Comparison of ENCODE assay signal across 10 cellular contexts in the genomic region with DNA sequence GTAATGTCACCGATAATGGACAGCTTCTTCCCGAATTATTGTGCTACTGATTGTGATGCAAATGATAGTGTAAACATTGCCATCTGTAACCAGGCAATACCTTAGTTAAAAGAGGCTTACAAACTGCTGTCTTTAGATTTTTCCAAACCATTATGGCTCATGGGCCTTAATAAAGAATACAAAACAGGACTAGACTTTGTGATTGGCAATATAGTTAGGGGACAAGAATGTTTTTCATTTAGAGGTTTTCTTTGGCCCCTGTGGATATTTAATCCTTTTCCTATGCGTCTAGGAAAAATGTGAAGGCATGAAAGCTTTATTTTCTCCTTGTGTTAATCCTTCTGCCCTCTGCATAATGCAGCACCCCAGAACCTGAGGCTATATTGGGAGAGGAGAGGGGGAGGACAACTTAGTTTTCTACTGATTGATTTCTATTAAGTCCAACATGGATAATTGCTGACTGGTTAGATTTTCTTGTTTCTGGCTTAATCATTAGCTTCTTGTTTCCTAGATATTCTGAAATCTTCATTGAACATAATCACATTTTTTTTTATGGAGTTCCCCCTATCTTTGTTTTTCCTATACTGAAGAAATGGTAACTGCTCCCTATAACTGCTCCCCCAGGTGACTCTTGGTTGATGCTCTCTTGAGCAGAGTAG. TPM values are rescaled to one million over a fixed set of nuclear protein-coding genes. Genes with fewer than 3 reads are reported as not detected.
DNase-seq lines count a peak whose midpoint lies in the region; ATAC-seq, FAIRE-seq and TF ChIP-seq lines count a peak whose summit lies in the region.
"Had no signal": no experiment of that assay in that cellular context is flagged by ENCODE, and none has a peak within 500 bp of the region (broad histone marks: within the 10 kb centered on the region; RNA-seq: fewer than 3 reads in every experiment).

No MANE protein-coding gene starts in this region.

- in situ Hi-C loops in HepG2 (cut with HindIII; ENCODE audit: extremely low pct_ligation_motif_present, low pct_unique_long_range_greater_than_20kb): no loop called here

- H3K4me1 ChIP-seq in HepG2 (ENCODE audit: insufficient read depth, low read length) (peaks cover 30% of the 10 kb centered on the region), right lobe of liver (no peaks in the 10 kb centered on the region), ovary (ENCODE audit: insufficient read depth) (no peaks in the 10 kb centered on the region)
- H3K4me1 ChIP-seq: prostate gland had no signal

- peak overlapping the region; percentile 77 for H3K4me2 ChIP-seq in HepG2 (ENCODE audit: low read depth, low read length)

- 0 out of 2 replicates have a peak, but pooled peaks cover 2% of the 10 kb centered on the region for H4K20me1 ChIP-seq in HepG2 (ENCODE audit: insufficient read depth, low read length)

- H3K9me3 ChIP-seq in HepG2 (ENCODE audit: low read length): no peaks in the 10 kb centered on the region
- no peaks in the 10 kb centered on the region for H3K9me3 ChIP-seq in right lobe of liver
- H3K9me3 ChIP-seq in T-helper 17 cell (ENCODE audit: control insufficient read depth, low read length, poor library complexity, severe bottlenecking): no peaks in the 10 kb centered on the region
- H3K9me3 ChIP-seq in ovary: no peaks in the 10 kb centered on the region
- H3K9me3 ChIP-seq: prostate gland had no signal

- no peak overlapping the region for H3K27ac Mint-ChIP-seq in T-helper 17 cell

- TF ChIP-seq POLR2A in HepG2 (IDR thresholded peaks at IDR 0.05; ENCODE audit: insufficient read depth in 1 of 2, low read depth in 2 of 2, low read length in 2 of 2): no peak
- no peak for TF ChIP-seq POLR2A in right lobe of liver (IDR thresholded peaks at IDR 0.05)
- no peak for TF ChIP-seq POLR2A in ovary (IDR thresholded peaks at IDR 0.05)

- BruUV-seq in HepG2 (replicated peaks; lab: Mats Ljungman, UMichigan): no TSS peak

- H3K36me3 Mint-ChIP-seq in T-helper 17 cell (ENCODE audit: low read depth): no peaks in the 10 kb centered on the region

- H3K27me3 Mint-ChIP-seq in T-helper 17 cell: no peaks in the 10 kb centered on the region

- peak overlapping the region; percentile 8; the same call in 1 of the 2 replicates for H3K9ac ChIP-seq in HepG2 (ENCODE audit: insufficient read depth, low read depth, low read length)

- H3K36me3 ChIP-seq in HepG2 (replicated peaks in 1 of 2; ENCODE audit: control insufficient read depth in 1 of 2, insufficient read depth in 2 of 2, low read length in 2 of 2): no peaks in the 10 kb centered on the region
- H3K36me3 ChIP-seq in right lobe of liver: no peaks in the 10 kb centered on the region
- H3K36me3 ChIP-seq in ovary: no peaks in the 10 kb centered on the region
- H3K36me3 ChIP-seq: prostate gland had no signal

- CTCF ChIA-PET in HepG2 (lab: Yijun Ruan, JAX; ENCODE audit: low intra/inter-chr PET ratio, low total read pairs): no interaction called here

- DNase-seq in HepG2 (ENCODE audit: low spot score): no peak
- DNase-seq in right lobe of liver: no peak
- no peak for DNase-seq in T-helper 17 cell
- DNase-seq in ovary: no peak
- no peak for DNase-seq in EL
- DNase-seq: activated CD8-positive, alpha-beta memory T cell treated with anti-CD3 and anti-CD28 coated beads, Interleukin-2, amount 50 U/mL, for 4 hours had no signal

- peaks cover 43% of the 10 kb centered on the region for H3K79me2 ChIP-seq in HepG2 (ENCODE audit: insufficient read depth, low read length)

- no peak overlapping the region for H3K27ac ChIP-seq in HepG2 (ENCODE audit: extremely low read length, insufficient read depth, low read length)
- no peak overlapping the region for H3K27ac ChIP-seq in right lobe of liver
- H3K27ac ChIP-seq in ovary: no peak overlapping the region
- H3K27ac ChIP-seq: prostate gland had no signal

- TF ChIP-seq EP300 in HepG2 (IDR thresholded peaks at IDR 0.05; ENCODE audit: low read depth in 2 of 2, low read length in 2 of 2) (no peak), HepG2 (CRISPR knock-in tag; IDR thresholded peaks at IDR 0.05; ENCODE audit: borderline replicate concordance) (no peak), ovary (IDR thresholded peaks at IDR 0.05) (no peak)

- H3K4me3 Mint-ChIP-seq in T-helper 17 cell: peak overlapping the region; percentile 91

- no peak overlapping the region for H2AFZ ChIP-seq in HepG2 (ENCODE audit: low read length)

- no peak for FAIRE-seq in HepG2 (lab: Jason Lieb, UNC)

- peaks cover 9% of the 10 kb centered on the region for H3K4me1 Mint-ChIP-seq in T-helper 17 cell

- TF ChIP-seq CTCF in HepG2 (CRISPR knock-in tag; IDR thresholded peaks at IDR 0.05) (no peak), right lobe of liver (IDR thresholded peaks at IDR 0.05) (no peak), ovary (IDR thresholded peaks at IDR 0.05) (no peak)

- no peak for TF ChIP-seq RAD21 in HepG2 (CRISPR knock-in tag; IDR thresholded peaks at IDR 0.05)

- WGBS in HepG2 (ENCODE audit: low lambda C conversion rate): 27% methylated on average over 3 of the region's 3 CpGs
- WGBS in right lobe of liver (ENCODE audit: insufficient coverage, low coverage, low lambda C conversion rate, missing lambda C conversion rate): 19% methylated on average over 3 of the region's 3 CpGs
- 29 to 38% (median 29%) methylated on average over 3 of the region's 3 CpGs for WGBS in ovary, 3 donors

- H3K27me3 ChIP-seq in HepG2 (ENCODE audit: control insufficient read depth in 1 of 2, insufficient read depth in 2 of 2, low read length in 2 of 2) (no peaks in the 10 kb centered on the region; a peak in 1 of 5 replicates), right lobe of liver (no peaks in the 10 kb centered on the region), ovary (no peaks in the 10 kb centered on the region)

- H3K4me3 ChIP-seq in HepG2 (replicated peaks in 1 of 3; ENCODE audit: insufficient read depth in 1 of 3, low read depth in 2 of 3, low read length in 3 of 3) (peak overlapping the region; percentile 63 to 82 (median 78); a peak in 5 of 6 replicates), right lobe of liver (peak overlapping the region in 1 of 3 donors; percentile 65), iPS-11a (ENCODE audit: low read depth, low read length) (peak overlapping the region; percentile 77), ovary (no peak overlapping the region)

- POLR2A ChIA-PET in HepG2 (lab: Yijun Ruan, JAX): no interaction called here

- ATAC-seq in HepG2 (no peak), right lobe of liver (no peak), T-helper 17 cell (no peak), GM18873 (IDR thresholded peaks at IDR 0.05; ENCODE audit: low FRiP score, unreplicated experiment) (no peak), GM19455 (IDR thresholded peaks at IDR 0.05; ENCODE audit: unreplicated experiment) (no peak)

- intact Hi-C loops in HepG2 (cut with micrococcal nuclease; ENCODE audit: unreplicated experiment): no loop called here
- intact Hi-C loops in right lobe of liver (cut with DNase I): no loop called here
- intact Hi-C loops in ovary (cut with DNase I): no loop called here

TF ChIP-seq in HepG2, 621 proteins besides CTCF, POLR2A, EP300 and RAD21:
- TF ChIP-seq ZNF570 (CRISPR knock-in tag; IDR thresholded peaks at IDR 0.05; ENCODE audit: borderline replicate concordance): no peak
- peak; percentile 87 for TF ChIP-seq MAFF (IDR thresholded peaks at IDR 0.05; ENCODE audit: low read depth, low read length)
- peak; percentile 87 to 88 for TF ChIP-seq MAFK (conservative IDR thresholded peaks at IDR 0.05 in 1 of 2, IDR thresholded peaks at IDR 0.05 in 1 of 2; ENCODE audit: low read length in 2 of 2)
TF ChIP-seq in HepG2: peak in this region for 2.

RNA-seq across cellular contexts. Expression of a gene that starts 1.9 kb away (rescaled TPM):
- total RNA-seq in HepG2 (2016; rRNA removed; fragmentation: Illumina TruSeq; extraction: Trizol) (54.4 and 80.5 TPM in 2 replicates), right lobe of liver (10 to 100 TPM; 23.8 to 38.6 (median 26.0) TPM), T-helper 17 cell (10 to 100 TPM; 68.9 to 69.1 TPM), ovary (10 to 100 TPM; 19.6 to 40.9 (median 32.8) TPM)
- total RNA-seq in HepG2 (2016; cell fraction: cytosol; rRNA removed; fragmentation: Illumina TruSeq; extraction: Trizol; ENCODE audit: low read depth): 9.9 and 13.0 TPM in 2 replicates
- total RNA-seq in HepG2 (2016; cell fraction: insoluble cytoplasmic fraction; rRNA removed; fragmentation: Illumina TruSeq; extraction: Trizol): 52.3 and 82.1 TPM in 2 replicates
- 25.7 and 27.0 TPM in 2 replicates for total RNA-seq in HepG2 (2016; cell fraction: membrane; rRNA removed; fragmentation: Illumina TruSeq; extraction: Trizol)
- total RNA-seq in HepG2 (2016; cell fraction: nucleus; rRNA removed; fragmentation: Illumina TruSeq; extraction: Trizol): 22.0 and 23.9 TPM in 2 replicates
- polyA plus RNA-seq in HepG2 (2011; rRNA removed) (26.0 and 33.7 TPM in 2 replicates), ovary (10 to 100 TPM; 20.0 to 72.3 TPM)
- polyA plus RNA-seq in HepG2 (2011; cell fraction: cytosol; rRNA removed): 23.3 and 28.8 TPM in 2 replicates
- 7.3 and 8.4 TPM in 2 replicates for polyA plus RNA-seq in HepG2 (2011; cell fraction: nucleus; rRNA removed)
- polyA plus RNA-seq in HepG2 (2012): 25.1 and 35.9 TPM in 2 replicates
- 11.3 and 12.7 TPM in 2 replicates for polyA plus RNA-seq in HepG2 (2016; cell fraction: cytosol; fragmentation: Illumina TruSeq; extraction: Trizol; ENCODE audit: low read depth)
- polyA plus RNA-seq in HepG2 (2016; cell fraction: insoluble cytoplasmic fraction; fragmentation: Illumina TruSeq; extraction: Trizol; ENCODE audit: low read depth): 89.6 and 95.5 TPM in 2 replicates
- polyA plus RNA-seq in HepG2 (2016; cell fraction: membrane; fragmentation: Illumina TruSeq; extraction: Trizol; ENCODE audit: low read depth): 18.7 and 19.3 TPM in 2 replicates
- polyA plus RNA-seq in HepG2 (2016; cell fraction: nucleus; fragmentation: Illumina TruSeq; extraction: Trizol; ENCODE audit: insufficient read depth, low read depth): 29.5 and 31.8 TPM in 2 replicates
- polyA minus RNA-seq in HepG2 (2011; rRNA and poly(A)+ RNA removed; ENCODE audit: low replicate concordance): 34.8 and 117 TPM in 2 replicates
- 20.4 and 21.6 TPM in 2 replicates for polyA minus RNA-seq in HepG2 (2011; cell fraction: cytosol; rRNA and poly(A)+ RNA removed)
- 13.6 and 17.8 TPM in 2 replicates for polyA minus RNA-seq in HepG2 (2011; cell fraction: nucleus; rRNA and poly(A)+ RNA removed)
